Comparison of ENCODE assay signal across 14 cellular contexts in genomic region chr1:8213136-8213535, GRCh38.
"Had no signal": no experiment of that assay in that cellular context is flagged by ENCODE, and none has a peak within 500 bp of the region (broad histone marks: within the 10 kb centered on the region; RNA-seq: fewer than 3 reads in every experiment).

No MANE protein-coding gene starts in this region.

- H3K27ac Mint-ChIP-seq: activated CD8-positive, alpha-beta memory T cell treated with anti-CD3 and anti-CD28 coated beads, Interleukin-2, amount 10 ng/mL, durations not matched to agents 7 days and 5 days; activated naive CD4-positive, alpha-beta T cell treated with anti-CD3 and anti-CD28 coated beads, Interleukin-2, amount 50 U/mL, for 24 hours; activated T-cell treated with anti-CD3 and anti-CD28 coated beads, Interleukin-2, amount 50 U/mL, for 24 hours; immature natural killer cell; stimulated activated naive CD8-positive, alpha-beta T cell treated with anti-CD3 and anti-CD28 coated beads, Interleukin-15, Interleukin-2, amounts not matched to agents 100 ng/mL and 50 ng/mL, for 24 hours had no signal

- H3K27me3 ChIP-seq: brain microvascular endothelial cell, sigmoid colon had no signal

- H3K9me3 Mint-ChIP-seq: activated naive CD4-positive, alpha-beta T cell treated with anti-CD3 and anti-CD28 coated beads, Interleukin-2, amount 50 U/mL, for 24 hours; activated T-cell treated with anti-CD3 and anti-CD28 coated beads, Interleukin-2, amount 50 U/mL, for 24 hours; immature natural killer cell; naive thymus-derived CD8-positive, alpha-beta T cell; stimulated activated naive CD8-positive, alpha-beta T cell treated with anti-CD3 and anti-CD28 coated beads, Interleukin-15, Interleukin-2, amounts not matched to agents 100 ng/mL and 50 ng/mL, for 24 hours had no signal

- H3K4me3 Mint-ChIP-seq: activated CD8-positive, alpha-beta memory T cell treated with anti-CD3 and anti-CD28 coated beads, Interleukin-2, amount 10 ng/mL, durations not matched to agents 7 days and 5 days; activated naive CD4-positive, alpha-beta T cell treated with anti-CD3 and anti-CD28 coated beads, Interleukin-2, amount 50 U/mL, for 24 hours; activated T-cell treated with anti-CD3 and anti-CD28 coated beads, Interleukin-2, amount 50 U/mL, for 24 hours; immature natural killer cell; naive thymus-derived CD8-positive, alpha-beta T cell; stimulated activated naive CD8-positive, alpha-beta T cell treated with anti-CD3 and anti-CD28 coated beads, Interleukin-15, Interleukin-2, amounts not matched to agents 100 ng/mL and 50 ng/mL, for 24 hours had no signal

- H3K9me3 ChIP-seq: lower lobe of right lung, sigmoid colon had no signal

- H3K36me3 Mint-ChIP-seq: activated naive CD4-positive, alpha-beta T cell treated with anti-CD3 and anti-CD28 coated beads, Interleukin-2, amount 50 U/mL, for 24 hours; naive thymus-derived CD8-positive, alpha-beta T cell had no signal

- H3K36me3 ChIP-seq: brain microvascular endothelial cell, lower lobe of right lung, sigmoid colon had no signal

- H3K4me3 ChIP-seq: lower lobe of right lung, sigmoid colon had no signal

- DNase-seq: activated CD4-positive, alpha-beta T cell treated with anti-CD3 and anti-CD28 coated beads, Interleukin-2, amount 50 U/mL, for 1 hour; activated CD8-positive, alpha-beta memory T cell treated with anti-CD3 and anti-CD28 coated beads, Interleukin-2, amount 10 ng/mL, durations not matched to agents 7 days and 5 days; activated effector memory CD4-positive, alpha-beta T cell treated with Interleukin-2 at 50 U/mL for 16 hours; activated T-cell treated with anti-CD3 and anti-CD28 coated beads, Interleukin-2, amount 50 U/mL, for 24 hours; brain microvascular endothelial cell; immature natural killer cell; left cardiac atrium; lower lobe of right lung; naive thymus-derived CD8-positive, alpha-beta T cell; sigmoid colon; stimulated activated CD4-positive, alpha-beta T cell treated with anti-CD3 and anti-CD28 coated beads, Interleukin-2, amount 100 ng/mL, for 48 hours; T-helper 2 cell had no signal
